15 cellular contexts compared by ENCODE assay signal in the genomic region with DNA sequence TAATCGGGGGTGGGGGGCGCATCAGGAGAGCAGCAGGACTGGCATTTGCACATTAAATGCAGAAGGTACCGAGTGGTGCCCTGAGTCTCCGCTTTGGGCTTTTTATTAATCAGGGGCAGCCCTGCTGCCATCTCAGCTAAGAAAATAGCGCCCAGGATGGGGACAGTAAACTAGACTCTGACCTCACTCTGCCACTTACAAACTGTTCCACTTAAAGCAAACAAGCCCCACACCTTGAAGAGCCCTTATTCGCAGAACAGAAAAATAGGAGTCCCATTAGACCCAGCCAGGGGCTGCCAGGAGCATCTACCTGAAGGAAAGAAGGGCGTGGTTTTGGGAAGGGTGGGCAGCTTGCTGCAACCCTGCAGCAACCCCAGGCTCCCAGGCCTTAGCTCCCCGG.
DNase-seq lines count a peak whose midpoint lies in the region; ATAC-seq and TF ChIP-seq lines count a peak whose summit lies in the region.
"Had no signal": no experiment of that assay in that cellular context is flagged by ENCODE, and none has a peak within 500 bp of the region (broad histone marks: within the 10 kb centered on the region; RNA-seq: fewer than 3 reads in every experiment).

No MANE protein-coding gene starts in this region.

- H3K36me3 Mint-ChIP-seq in HFFc6 (ENCODE audit: low read depth) = peaks cover 26% of the 10 kb centered on the region
- H3K36me3 Mint-ChIP-seq in chondrocyte (ENCODE audit: low read depth) = peaks cover 34% of the 10 kb centered on the region
- H3K36me3 Mint-ChIP-seq: T-cell had no signal

- peaks cover 13% of the 10 kb centered on the region for H3K79me2 ChIP-seq in smooth muscle cell (ENCODE audit: low read depth)

- WGBS in smooth muscle cell (ENCODE audit: low lambda C conversion rate) = 93% methylated on average over 8 of the region's 8 CpGs

- ATAC-seq in lower lobe of right lung (peak; percentile 51 to 75), HG02840 (IDR thresholded peaks at IDR 0.05; ENCODE audit: low FRiP score, unreplicated experiment) (no peak)
- ATAC-seq: T-cell had no signal

- H2AFZ ChIP-seq in smooth muscle cell (ENCODE audit: low read depth) = no peak overlapping the region
- H2AFZ ChIP-seq: PC-9 had no signal

- H3K4me1 ChIP-seq in lower lobe of right lung (peaks cover 90% of the 10 kb centered on the region), smooth muscle cell (ENCODE audit: low read depth) (peaks cover 19% of the 10 kb centered on the region)
- H3K4me1 ChIP-seq: HAP-1 had no signal

- no peak overlapping the region for H3K4me3 Mint-ChIP-seq in HFFc6
- H3K4me3 Mint-ChIP-seq in chondrocyte (ENCODE audit: unreplicated experiment) = no peak overlapping the region
- H3K4me3 Mint-ChIP-seq: stimulated activated naive CD8-positive, alpha-beta T cell treated with anti-CD3 and anti-CD28 coated beads, Interleukin-15, Interleukin-2, amounts not matched to agents 100 ng/mL and 50 ng/mL, for 24 hours; T-cell had no signal

- peak overlapping the region; percentile 13 for H3K4me2 ChIP-seq in smooth muscle cell
- H3K4me2 ChIP-seq: PC-9 had no signal

- no peaks in the 10 kb centered on the region for H3K9me3 Mint-ChIP-seq in HFFc6
- no peaks in the 10 kb centered on the region for H3K9me3 Mint-ChIP-seq in chondrocyte (ENCODE audit: low read depth)
- H3K9me3 Mint-ChIP-seq: stimulated activated naive CD8-positive, alpha-beta T cell treated with anti-CD3 and anti-CD28 coated beads, Interleukin-15, Interleukin-2, amounts not matched to agents 100 ng/mL and 50 ng/mL, for 24 hours; T-cell had no signal

- H3K36me3 ChIP-seq in lower lobe of right lung (peaks cover 60% of the 10 kb centered on the region), smooth muscle cell (ENCODE audit: low read depth) (no peaks in the 10 kb centered on the region)
- H3K36me3 ChIP-seq: HAP-1 had no signal

- peak overlapping the region; percentile 38 for H3K9ac ChIP-seq in smooth muscle cell (ENCODE audit: low read depth)

- H4K20me1 ChIP-seq in smooth muscle cell (ENCODE audit: low read depth) = peaks cover 100% of the 10 kb centered on the region

- H3K4me3 ChIP-seq in lower lobe of right lung (no peak overlapping the region), smooth muscle cell (no peak overlapping the region)
- H3K4me3 ChIP-seq: HAP-1, PC-9 had no signal

- H3K27me3 ChIP-seq in lower lobe of right lung (ENCODE audit: low read depth) (no peaks in the 10 kb centered on the region), smooth muscle cell (ENCODE audit: low read depth) (no peaks in the 10 kb centered on the region)

- TF ChIP-seq CTCF in HFFc6 (IDR thresholded peaks at IDR 0.05) (no peak; the same call in 1 of the 2 replicates), chondrocyte (IDR thresholded peaks at IDR 0.05) (no peak), lower lobe of right lung (IDR thresholded peaks at IDR 0.05) (no peak), smooth muscle cell (IDR thresholded peaks at IDR 0.05; ENCODE audit: borderline replicate concordance, insufficient read depth, poor library complexity, severe bottlenecking) (no peak)

- H3K27ac Mint-ChIP-seq in HFFc6 (peak overlapping the region; percentile 96), chondrocyte (ENCODE audit: unreplicated experiment) (peak overlapping the region; percentile 90)
- H3K27ac Mint-ChIP-seq: stimulated activated naive CD8-positive, alpha-beta T cell treated with anti-CD3 and anti-CD28 coated beads, Interleukin-15, Interleukin-2, amounts not matched to agents 100 ng/mL and 50 ng/mL, for 24 hours; T-cell had no signal

- H3K27ac ChIP-seq in lower lobe of right lung (peak overlapping the region; percentile 81), smooth muscle cell (ENCODE audit: low read depth) (peak overlapping the region; percentile 88)
- H3K27ac ChIP-seq: PC-9 had no signal

- H3K4me1 Mint-ChIP-seq in HFFc6 (ENCODE audit: low read depth) (peaks cover 35% of the 10 kb centered on the region), chondrocyte (ENCODE audit: low read depth) (peaks cover 43% of the 10 kb centered on the region)
- H3K4me1 Mint-ChIP-seq: T-cell had no signal

- no peaks in the 10 kb centered on the region for H3K9me3 ChIP-seq in lower lobe of right lung
- no peaks in the 10 kb centered on the region for H3K9me3 ChIP-seq in smooth muscle cell (replicated peaks; ENCODE audit: low read depth)
- H3K9me3 ChIP-seq: HAP-1 had no signal

- intact Hi-C loops in lower lobe of right lung (cut with DNase I) = no loop called here

- DNase-seq in HFFc6 (no peak), chondrocyte (ENCODE audit: low spot score) (no peak), lower lobe of right lung (no peak), smooth muscle cell (lab: John Stamatoyannopoulos, UW; ENCODE audit: unreplicated experiment) (no peak), HK-2 (ENCODE audit: unreplicated experiment) (no peak), AG08396 (ENCODE audit: low spot score) (no peak), AG20443 (ENCODE audit: low spot score) (no peak)
- DNase-seq: activated CD4-positive, alpha-beta T cell treated with anti-CD3 and anti-CD28 coated beads for 1 hour; dermis blood vessel endothelial cell; KG1; PC-9; T-cell had no signal

- H3F3A ChIP-seq in smooth muscle cell (ENCODE audit: low read depth) = peaks cover 12% of the 10 kb centered on the region

- H3K27me3 Mint-ChIP-seq in HFFc6 (ENCODE audit: insufficient read depth) (peaks cover 2% of the 10 kb centered on the region), chondrocyte (ENCODE audit: low read depth) (no peaks in the 10 kb centered on the region)
